ENCODE assay signal across 20 cellular contexts in the genomic region with DNA sequence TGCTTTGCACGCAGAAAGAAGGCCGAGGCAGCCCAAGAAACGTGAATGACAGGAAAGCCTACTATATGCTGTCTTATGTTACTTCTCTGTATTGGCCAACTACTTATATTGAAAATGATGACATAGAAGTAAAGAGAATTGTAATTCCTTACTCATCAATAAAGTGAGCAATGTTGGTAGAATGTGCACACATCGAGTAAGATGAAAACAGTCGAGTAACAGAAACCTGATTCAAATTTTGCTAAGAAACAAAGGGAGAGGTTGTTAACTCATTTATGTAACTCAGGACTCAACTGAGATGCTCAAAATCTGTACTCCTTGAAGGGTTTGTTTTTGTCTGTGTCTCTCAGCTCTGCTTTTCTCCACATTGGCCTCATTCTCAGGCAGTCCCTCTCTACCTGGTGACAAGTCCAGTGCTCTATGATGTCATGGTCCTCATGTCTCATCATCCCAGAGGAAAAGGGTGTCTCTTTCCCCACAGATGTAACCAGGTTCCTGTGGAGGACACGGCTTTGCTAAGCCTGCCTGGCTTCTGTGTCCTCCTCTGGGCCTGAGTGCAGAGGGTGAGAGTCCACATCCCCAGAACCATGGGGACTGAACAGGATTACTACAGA.
"Had no signal": no experiment of that assay in that cellular context is flagged by ENCODE, and none has a peak within 500 bp of the region (broad histone marks: within the 10 kb centered on the region; RNA-seq: fewer than 3 reads in every experiment).

No MANE protein-coding gene starts in this region.

- H3K27ac ChIP-seq: adrenal gland, KMS-11 had no signal

- H3K4me1 Mint-ChIP-seq: activated naive CD8-positive, alpha-beta T cell treated with anti-CD3 and anti-CD28 coated beads, Interleukin-2, amount 10 ng/mL, durations not matched to agents 7 days and 5 days had no signal

- H3K36me3 Mint-ChIP-seq: activated naive CD8-positive, alpha-beta T cell treated with anti-CD3 and anti-CD28 coated beads, Interleukin-2, amount 10 ng/mL, durations not matched to agents 7 days and 5 days had no signal

- H3K9me3 Mint-ChIP-seq: activated naive CD8-positive, alpha-beta T cell treated with anti-CD3 and anti-CD28 coated beads, Interleukin-2, amount 10 ng/mL, durations not matched to agents 7 days and 5 days; T-helper 1 cell treated with Interleukin-12 subunit alpha and Interleukin-12 subunit beta and Interleukin-4 antibody, amounts not matched to agents 30 μg/mL and 1 μg/mL, for 36 hours had no signal

- H3K9me3 ChIP-seq: adrenal gland, MG63 had no signal

- H3K4me3 Mint-ChIP-seq: activated naive CD8-positive, alpha-beta T cell treated with anti-CD3 and anti-CD28 coated beads, Interleukin-2, amount 10 ng/mL, durations not matched to agents 7 days and 5 days; T-helper 1 cell treated with Interleukin-12 subunit alpha and Interleukin-12 subunit beta and Interleukin-4 antibody, amounts not matched to agents 30 μg/mL and 1 μg/mL, for 36 hours had no signal

- H3K36me3 ChIP-seq: adrenal gland, MG63 had no signal

- H3K27ac Mint-ChIP-seq: activated naive CD8-positive, alpha-beta T cell treated with anti-CD3 and anti-CD28 coated beads, Interleukin-2, amount 10 ng/mL, durations not matched to agents 7 days and 5 days; T-helper 1 cell treated with Interleukin-12 subunit alpha and Interleukin-12 subunit beta and Interleukin-4 antibody, amounts not matched to agents 30 μg/mL and 1 μg/mL, for 36 hours had no signal

- H3K4me3 ChIP-seq: adrenal gland, MG63 had no signal

- H3K4me2 ChIP-seq: KMS-11 had no signal

- H3K9ac ChIP-seq: KMS-11 had no signal

- H3K27me3 ChIP-seq: MG63 had no signal

- DNase-seq: activated CD4-positive, alpha-beta T cell treated with anti-CD3 and anti-CD28 coated beads for 48 hours; activated CD4-positive, alpha-beta T cell treated with anti-CD3 and anti-CD28 coated beads, Interleukin-2, amount 50 U/mL, for 48 hours; activated gamma-delta T cell treated with Interleukin-2 at 50 U/mL for 16 hours; activated naive CD4-positive, alpha-beta T cell treated with anti-CD3 and anti-CD28 coated beads, Interleukin-2, amount 50 U/mL, for 16 hours; activated naive CD8-positive, alpha-beta T cell treated with anti-CD3 and anti-CD28 coated beads, Interleukin-2, amount 10 ng/mL, durations not matched to agents 7 days and 5 days; activated T-cell treated with anti-CD3 and anti-CD28 coated beads for 4 hours; adrenal gland; anterior cingulate cortex; caudate nucleus; MG63; MV-4-11; NCI-H1105; NCI-H1436; NCI-H187; NCI-H2081; NCI-H510A treated with DMSO at 0.1 percent for 48 hours; NCI-H69; SHP77 treated with DMSO at 0.1 percent for 48 hours had no signal

- H3K4me1 ChIP-seq: adrenal gland had no signal
